In genomic region chr10:34235164-34235832, GRCh38 we compare ENCODE assay signal across 12 cellular contexts.
A peak's percentile ranks its signal among the peaks of the same experiment; 100 is the strongest.
DNase-seq lines count a peak whose midpoint lies in the region; FAIRE-seq and TF ChIP-seq lines count a peak whose summit lies in the region.
"Had no signal": no experiment of that assay in that cellular context is flagged by ENCODE, and none has a peak within 500 bp of the region (broad histone marks: within the 10 kb centered on the region; RNA-seq: fewer than 3 reads in every experiment).

No MANE protein-coding gene starts in this region.

- peaks cover 23% of the 10 kb centered on the region for H3K4me1 Mint-ChIP-seq in chondrocyte (ENCODE audit: low read depth)

- H4K20me1 ChIP-seq in osteoblast (ENCODE audit: insufficient read depth, low read length), result no peaks in the 10 kb centered on the region

- TF ChIP-seq POLR2A in H54 (IDR thresholded peaks at IDR 0.05; ENCODE audit: low read depth, low read length), result no peak

- peaks cover 11% of the 10 kb centered on the region for H3K4me1 ChIP-seq in osteoblast (ENCODE audit: insufficient read depth, low read length)
- H3K4me1 ChIP-seq: esophagus squamous epithelium had no signal

- no peaks in the 10 kb centered on the region for H3K27me3 Mint-ChIP-seq in chondrocyte (ENCODE audit: low read depth)

- no peak overlapping the region for H2AFZ ChIP-seq in osteoblast (ENCODE audit: low read length)

- H3K9me3 Mint-ChIP-seq in chondrocyte (ENCODE audit: low read depth), result no peaks in the 10 kb centered on the region

- no peak overlapping the region for H3K4me3 Mint-ChIP-seq in chondrocyte (ENCODE audit: unreplicated experiment)

- peak; percentile 84 for FAIRE-seq in H54 (lab: Jason Lieb, UNC)

- H3K27ac ChIP-seq in osteoblast (ENCODE audit: low read depth, low read length), result no peak overlapping the region
- H3K27ac ChIP-seq: esophagus squamous epithelium had no signal

- H3K4me3 ChIP-seq in osteoblast (ENCODE audit: insufficient read depth, low read length), result no peak overlapping the region
- H3K4me3 ChIP-seq: esophagus squamous epithelium had no signal

- DNase-seq in H54 (ENCODE audit: insufficient read length, low spot score), result peak; percentile 28
- DNase-seq in NCI-H2029 (lab: John Stamatoyannopoulos, UW), result peak; percentile 46
- DNase-seq in astrocyte of the hippocampus (ENCODE audit: low read depth, low spot score), result peak; percentile 92
- DNase-seq in osteoblast (ENCODE audit: insufficient read length, low spot score, missing footprints), result peak; percentile 68
- DNase-seq in mesenteric fat pad (ENCODE audit: low spot score), result no peak
- DNase-seq in chondrocyte (ENCODE audit: low spot score), result no peak
- no peak for DNase-seq in SIG-M5 (lab: John Stamatoyannopoulos, UW)
- no peak for DNase-seq in T-helper 1 cell
- DNase-seq: activated CD4-positive, alpha-beta T cell treated with anti-CD3 and anti-CD28 coated beads, Interleukin-2, amount 50 U/mL, for 48 hours; activated gamma-delta T cell; esophagus squamous epithelium; T-helper 2 cell had no signal

- H3K36me3 ChIP-seq in osteoblast (ENCODE audit: insufficient read depth, low read length), result no peaks in the 10 kb centered on the region
- H3K36me3 ChIP-seq: esophagus squamous epithelium had no signal

- H3K4me2 ChIP-seq in osteoblast (ENCODE audit: insufficient read depth, low read length), result peak overlapping the region; percentile 50

- H3K27ac Mint-ChIP-seq in chondrocyte (ENCODE audit: unreplicated experiment), result no peak overlapping the region

- no peaks in the 10 kb centered on the region for H3K79me2 ChIP-seq in osteoblast (ENCODE audit: insufficient read depth, low read length)

- no peaks in the 10 kb centered on the region for H3K27me3 ChIP-seq in osteoblast (ENCODE audit: insufficient read depth, low read length)
- H3K27me3 ChIP-seq: esophagus squamous epithelium had no signal

- H3K9me3 ChIP-seq in osteoblast (ENCODE audit: low read depth, low read length), result no peaks in the 10 kb centered on the region
- H3K9me3 ChIP-seq: esophagus squamous epithelium had no signal

- no peak for TF ChIP-seq CTCF in osteoblast (IDR thresholded peaks at IDR 0.05; ENCODE audit: extremely low read depth, low read depth, low read length)
- TF ChIP-seq CTCF in chondrocyte (IDR thresholded peaks at IDR 0.05), result no peak

- no peaks in the 10 kb centered on the region for H3K36me3 Mint-ChIP-seq in chondrocyte (ENCODE audit: low read depth)

Comparison
In these comparisons a context has a peak if more than half of its experiments do, and no peak if none do; other contexts are left out.
1. DNase-seq: peak in H54 (single experiment), NCI-H2029 (single experiment), astrocyte of the hippocampus (single experiment) and osteoblast (single experiment); none in mesenteric fat pad (single experiment), chondrocyte (single experiment), SIG-M5 (single experiment) and T-helper 1 cell (0 of 5).